17 cellular contexts compared by ENCODE assay signal in genomic region chr17:57366177-57366557, GRCh38.
DNase-seq lines count a peak whose midpoint lies in the region; FAIRE-seq and TF ChIP-seq lines count a peak whose summit lies in the region.
"Had no signal": no experiment of that assay in that cellular context is flagged by ENCODE, and none has a peak within 500 bp of the region (broad histone marks: within the 10 kb centered on the region; RNA-seq: fewer than 3 reads in every experiment).

No MANE protein-coding gene starts in this region.

- no peak for TF ChIP-seq CTCF in Caco-2 (IDR thresholded peaks at IDR 0.05; ENCODE audit: insufficient read depth in 1 of 2, low read depth in 1 of 2, low read length in 1 of 2, severe bottlenecking in 1 of 2, unreplicated experiment in 1 of 2)
- TF ChIP-seq CTCF in OCI-LY1 (IDR thresholded peaks at IDR 0.05; ENCODE audit: low read length) = no peak
- TF ChIP-seq CTCF in right atrium auricular region (IDR thresholded peaks at IDR 0.05) = no peak
- TF ChIP-seq CTCF in glutamatergic neuron (IDR thresholded peaks at IDR 0.05; ENCODE audit: partially characterized antibody, unreplicated experiment) = no peak

- CTCF ChIA-PET in Caco-2 (lab: Charles Lee) = no interaction called here

- H3K9me3 Mint-ChIP-seq in Caco-2 (ENCODE audit: unreplicated experiment) = no peaks in the 10 kb centered on the region
- H3K9me3 Mint-ChIP-seq in glutamatergic neuron (ENCODE audit: unreplicated experiment) = peaks cover 5% of the 10 kb centered on the region
- H3K9me3 Mint-ChIP-seq: activated CD4-positive, alpha-beta T cell treated with anti-CD3 and anti-CD28 coated beads, Interleukin-2, amount 10 ng/mL, durations not matched to agents 24 days and 14 days; activated T-helper 17 cell treated with anti-CD3 and anti-CD28 coated beads, Interleukin-2, amount 50 U/mL, for 72 hours; CD8-positive, alpha-beta T cell; T-helper 1 cell treated with Interleukin-12 subunit alpha and Interleukin-12 subunit beta and Interleukin-4 antibody, amounts not matched to agents 30 μg/mL and 1 μg/mL, for 36 hours had no signal

- DNase-seq in Caco-2 (no peak), right atrium auricular region (ENCODE audit: low spot score) (no peak), renal cortical epithelial cell (ENCODE audit: low read depth) (peak; percentile 32), glutamatergic neuron (no peak), NCI-H748 (lab: John Stamatoyannopoulos, UW; ENCODE audit: unreplicated experiment) (no peak), GM12891 (ENCODE audit: insufficient read length, low spot score) (no peak)
- DNase-seq in effector CD8-positive, alpha-beta T cell (lab: John Stamatoyannopoulos, UW) = no peak
- DNase-seq: activated CD4-positive, alpha-beta T cell treated with anti-CD3 and anti-CD28 coated beads, Interleukin-2, amount 10 ng/mL, durations not matched to agents 24 days and 14 days; CD8-positive, alpha-beta T cell; NCI-H524; SIG-M5; stimulated activated naive CD4-positive, alpha-beta T cell treated with Interleukin-2 at 50 U/mL for 16 hours; upper lobe of left lung had no signal

- POLR2A ChIA-PET in Caco-2 (lab: Charles Lee) = no interaction called here

- peaks cover 55% of the 10 kb centered on the region for H3K4me1 Mint-ChIP-seq in Caco-2 (ENCODE audit: low read depth, unreplicated experiment)
- peaks cover 41% of the 10 kb centered on the region for H3K4me1 Mint-ChIP-seq in glutamatergic neuron (ENCODE audit: low read depth, unreplicated experiment)

- H3K36me3 Mint-ChIP-seq in Caco-2 (ENCODE audit: insufficient read depth, unreplicated experiment) (peaks cover 58% of the 10 kb centered on the region), glutamatergic neuron (ENCODE audit: unreplicated experiment) (no peaks in the 10 kb centered on the region)

- H3K9ac ChIP-seq in OCI-LY1 (ENCODE audit: low read length) = peak overlapping the region; percentile 49

- H3K27me3 ChIP-seq in Caco-2 (replicated peaks; ENCODE audit: control insufficient read depth, insufficient read depth, low read length) (no peaks in the 10 kb centered on the region), OCI-LY1 (ENCODE audit: insufficient read depth, low read length) (no peaks in the 10 kb centered on the region), right atrium auricular region (no peaks in the 10 kb centered on the region)
- H3K27me3 ChIP-seq: upper lobe of left lung had no signal

- H3K9me2 ChIP-seq in OCI-LY1 (ENCODE audit: low read depth, low read length) = no peaks in the 10 kb centered on the region

- no peak overlapping the region for H2AFZ ChIP-seq in OCI-LY1 (ENCODE audit: low read length)

- H3K27ac ChIP-seq in OCI-LY1 (ENCODE audit: low read depth, low read length, poor library complexity, severe bottlenecking) = peak overlapping the region; percentile 89
- H3K27ac ChIP-seq in right atrium auricular region = peak overlapping the region; percentile 57 to 74
- H3K27ac ChIP-seq: upper lobe of left lung had no signal

- H3F3A ChIP-seq in OCI-LY1 (ENCODE audit: insufficient read depth, low read length) = no peaks in the 10 kb centered on the region

- intact Hi-C loops in Caco-2 (cut with micrococcal nuclease; ENCODE audit: unreplicated experiment) = loop anchor here (2.0 kb wide), 1 partner anchor 41 kb away; no protein-coding TSS in a partner anchor

- no peak for TF ChIP-seq POLR2A in GM12891 (IDR thresholded peaks at IDR 0.05; ENCODE audit: low read depth, low read length)

- no peak overlapping the region for H3K4me3 ChIP-seq in Caco-2 (ENCODE audit: low read depth, low read length)
- peak overlapping the region; percentile 42 for H3K4me3 ChIP-seq in OCI-LY1 (ENCODE audit: low read depth, low read length, poor library complexity, severe bottlenecking)
- no peak overlapping the region for H3K4me3 ChIP-seq in right atrium auricular region
- H3K4me3 ChIP-seq: lung, upper lobe of left lung had no signal

- H3K27me3 Mint-ChIP-seq in Caco-2 (ENCODE audit: insufficient read depth, unreplicated experiment) = no peaks in the 10 kb centered on the region
- H3K27me3 Mint-ChIP-seq in glutamatergic neuron (ENCODE audit: unreplicated experiment) = peaks cover 5% of the 10 kb centered on the region
- H3K27me3 Mint-ChIP-seq: activated CD4-positive, alpha-beta T cell treated with anti-CD3 and anti-CD28 coated beads, Interleukin-2, amount 10 ng/mL, durations not matched to agents 24 days and 14 days; activated T-helper 17 cell treated with anti-CD3 and anti-CD28 coated beads, Interleukin-2, amount 50 U/mL, for 72 hours had no signal

- peak overlapping the region; percentile 59 for H3K4me2 ChIP-seq in OCI-LY1 (ENCODE audit: low read length)

- peaks cover 45% of the 10 kb centered on the region for H3K79me2 ChIP-seq in OCI-LY1 (ENCODE audit: insufficient read depth, low read length)

- no peak for FAIRE-seq in GM12891 (lab: Jason Lieb, UNC)

- BruUV-seq in Caco-2 (replicated peaks; lab: Mats Ljungman, UMichigan) = no TSS peak

- no peaks in the 10 kb centered on the region for H3K9me3 ChIP-seq in Caco-2
- H3K9me3 ChIP-seq in OCI-LY1 (ENCODE audit: low read length) = no peaks in the 10 kb centered on the region
- no peaks in the 10 kb centered on the region for H3K9me3 ChIP-seq in right atrium auricular region
- H3K9me3 ChIP-seq: upper lobe of left lung had no signal

- H4K20me1 ChIP-seq in OCI-LY1 (ENCODE audit: insufficient read depth, low read length) = no peaks in the 10 kb centered on the region

- H3K4me3 Mint-ChIP-seq in Caco-2 (ENCODE audit: unreplicated experiment) = no peak overlapping the region
- H3K4me3 Mint-ChIP-seq in glutamatergic neuron (ENCODE audit: unreplicated experiment) = no peak overlapping the region
- H3K4me3 Mint-ChIP-seq: activated CD4-positive, alpha-beta T cell treated with anti-CD3 and anti-CD28 coated beads, Interleukin-2, amount 10 ng/mL, durations not matched to agents 24 days and 14 days; activated T-helper 17 cell treated with anti-CD3 and anti-CD28 coated beads, Interleukin-2, amount 50 U/mL, for 72 hours; CD8-positive, alpha-beta T cell; T-helper 1 cell treated with Interleukin-12 subunit alpha and Interleukin-12 subunit beta and Interleukin-4 antibody, amounts not matched to agents 30 μg/mL and 1 μg/mL, for 36 hours had no signal

- H3K27ac Mint-ChIP-seq in Caco-2 (ENCODE audit: unreplicated experiment) (peak overlapping the region; percentile 96), glutamatergic neuron (ENCODE audit: unreplicated experiment) (no peak overlapping the region)
- H3K27ac Mint-ChIP-seq: activated T-helper 17 cell treated with anti-CD3 and anti-CD28 coated beads, Interleukin-2, amount 50 U/mL, for 72 hours; CD8-positive, alpha-beta T cell; T-helper 1 cell treated with Interleukin-12 subunit alpha and Interleukin-12 subunit beta and Interleukin-4 antibody, amounts not matched to agents 30 μg/mL and 1 μg/mL, for 36 hours had no signal

- H3K36me3 ChIP-seq in Caco-2 (ENCODE audit: control insufficient read depth, insufficient read depth, low read length) (no peaks in the 10 kb centered on the region; the same call in 1 of the 2 replicates), OCI-LY1 (ENCODE audit: insufficient read depth, low read length) (peaks cover 9% of the 10 kb centered on the region; the same call in 1 of the 2 replicates), right atrium auricular region (no peaks in the 10 kb centered on the region)
- H3K36me3 ChIP-seq: upper lobe of left lung had no signal

- H3K4me1 ChIP-seq in Caco-2 = peaks cover 63% of the 10 kb centered on the region
- H3K4me1 ChIP-seq in OCI-LY1 (ENCODE audit: insufficient read depth, low read length, severe bottlenecking) = peaks cover 76% of the 10 kb centered on the region
- H3K4me1 ChIP-seq in right atrium auricular region = peaks cover 0 to 64% of the 10 kb centered on the region in 2 donors

TF ChIP-seq in GM12891, 5 proteins besides CTCF, POLR2A, EP300 and RAD21:
- TF ChIP-seq PAX5 (IDR thresholded peaks at IDR 0.05; ENCODE audit: insufficient read depth, low read length, severe bottlenecking) (no peak), POU2F2 (IDR thresholded peaks at IDR 0.05; ENCODE audit: low read depth, low read length) (no peak), TAF1 (IDR thresholded peaks at IDR 0.05; ENCODE audit: low read depth, low read length) (no peak), POLR2AphosphoS5 (IDR thresholded peaks at IDR 0.05; ENCODE audit: low read depth, low read length) (no peak), SPI1 (IDR thresholded peaks at IDR 0.05; ENCODE audit: low read depth, low read length) (no peak)
